In the genomic region with DNA sequence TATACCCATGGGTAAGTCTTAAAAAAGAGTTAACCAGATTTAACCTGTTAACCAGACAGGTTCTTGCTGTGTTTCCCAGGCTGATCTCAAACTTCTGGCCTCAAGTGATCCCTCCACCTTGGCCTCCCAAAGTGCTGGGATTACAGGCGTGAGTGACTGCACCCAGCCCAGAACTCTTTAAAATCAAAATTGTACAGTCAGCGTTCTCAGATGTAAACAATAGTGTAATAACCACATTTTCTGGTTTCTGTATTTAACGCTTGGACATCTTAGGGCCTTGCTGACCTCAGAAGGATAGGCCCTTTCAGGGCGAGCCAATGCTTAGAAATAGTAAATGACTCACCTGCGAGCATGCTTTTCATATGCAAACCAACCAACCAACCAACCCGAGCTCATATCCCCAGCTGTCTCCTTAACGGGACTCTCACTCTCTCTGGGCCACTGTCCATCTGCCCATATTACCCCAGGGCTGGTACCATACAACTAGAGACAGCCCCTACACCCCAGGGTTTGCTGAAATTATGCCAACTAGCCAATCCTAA, we compare ENCODE assay signal across 16 cellular contexts.
A peak's percentile ranks its signal among the peaks of the same experiment; 100 is the strongest.
DNase-seq lines count a peak whose midpoint lies in the region; ATAC-seq and TF ChIP-seq lines count a peak whose summit lies in the region.
"Had no signal": no experiment of that assay in that cellular context is flagged by ENCODE, and none has a peak within 500 bp of the region (broad histone marks: within the 10 kb centered on the region; RNA-seq: fewer than 3 reads in every experiment).

No MANE protein-coding gene starts in this region.

- DNase-seq in GM23338 (ENCODE audit: low spot score) = peak; percentile 37
- peak; percentile 79 for DNase-seq in MM.1S
- DNase-seq in astrocyte of the cerebellum (ENCODE audit: low read depth) = peak; percentile 29
- peak; percentile 25 for DNase-seq in iPS DF 19.7 (ENCODE audit: low read depth, low spot score)
- DNase-seq in SIG-M5 (lab: John Stamatoyannopoulos, UW) = no peak
- DNase-seq in AG08395 (ENCODE audit: low spot score) = no peak
- DNase-seq: C1 segment of cervical spinal cord, DMS79, GM23248, KG1, NCI-H1092, NCI-H1436 treated with DMSO at 0.1 percent for 48 hours, NCI-H2029, NCI-H345, NCI-H524 treated with DMSO at 0.1 percent for 48 hours had no signal

- peaks cover 3% of the 10 kb centered on the region; the same call in 1 of the 3 replicates for H3K9me3 Mint-ChIP-seq in GM23338

- H3K27ac ChIP-seq in GM23338 (ENCODE audit: low read depth) (no peak overlapping the region), MM.1S (ENCODE audit: low read length) (peak overlapping the region; percentile 43; the same call in 1 of the 2 replicates)
- H3K27ac ChIP-seq: GM23248 had no signal

- no peaks in the 10 kb centered on the region for H4K20me1 ChIP-seq in GM23338 (replicated peaks; ENCODE audit: insufficient read depth)
- no peaks in the 10 kb centered on the region for H4K20me1 ChIP-seq in MM.1S (ENCODE audit: insufficient read depth, low read length)

- ATAC-seq in GM23338 = peak; percentile 58
- ATAC-seq in GM21723 (IDR thresholded peaks at IDR 0.05; ENCODE audit: unreplicated experiment) = no peak

- no peaks in the 10 kb centered on the region for H3K79me2 ChIP-seq in GM23338 (replicated peaks; ENCODE audit: insufficient read depth)
- no peaks in the 10 kb centered on the region for H3K79me2 ChIP-seq in MM.1S (ENCODE audit: low read length)

- H3K9ac ChIP-seq in MM.1S (ENCODE audit: low read length) = no peak overlapping the region
- H3K9ac ChIP-seq: GM23248 had no signal

- no peak overlapping the region for H3K27ac Mint-ChIP-seq in GM23338

- peaks cover 7% of the 10 kb centered on the region for H3K4me1 Mint-ChIP-seq in GM23338

- no peaks in the 10 kb centered on the region for H3K36me3 Mint-ChIP-seq in GM23338 (ENCODE audit: low read depth)

- H3F3A ChIP-seq in GM23338 (replicated peaks; ENCODE audit: low read depth) (no peaks in the 10 kb centered on the region), MM.1S (ENCODE audit: insufficient read depth, low read length) (no peaks in the 10 kb centered on the region)

- no peak overlapping the region for H3K4me2 ChIP-seq in GM23338
- no peak overlapping the region for H3K4me2 ChIP-seq in MM.1S (ENCODE audit: low read depth, low read length)

- in situ Hi-C loops in astrocyte of the cerebellum (cut with HindIII; ENCODE audit: low sequenced_read_pairs) = no loop called here

- no peak overlapping the region for H3K4me3 ChIP-seq in GM23338
- H3K4me3 ChIP-seq in MM.1S (ENCODE audit: low read length) = no peak overlapping the region
- no peak overlapping the region for H3K4me3 ChIP-seq in astrocyte of the cerebellum (ENCODE audit: low read depth, low read length)
- H3K4me3 ChIP-seq: GM23248 had no signal

- H3K4me3 Mint-ChIP-seq in GM23338 = no peak overlapping the region

- H3K27me3 Mint-ChIP-seq in GM23338 (ENCODE audit: insufficient read depth, low read depth, poor library complexity) = no peaks in the 10 kb centered on the region

- TF ChIP-seq CTCF in GM23338 (conservative IDR thresholded peaks at IDR 0.05; ENCODE audit: low read depth in 2 of 2) (no peak), MM.1S (IDR thresholded peaks at IDR 0.05; ENCODE audit: low read length) (no peak), astrocyte of the cerebellum (IDR thresholded peaks at IDR 0.05; ENCODE audit: low read depth, low read length, missing control alignments) (no peak)

- no peaks in the 10 kb centered on the region for H3K27me3 ChIP-seq in GM23338 (ENCODE audit: insufficient read depth)
- H3K27me3 ChIP-seq in MM.1S (replicated peaks; ENCODE audit: insufficient read depth, low read length) = no peaks in the 10 kb centered on the region

- H3K36me3 ChIP-seq in GM23338 (ENCODE audit: insufficient read depth) = no peaks in the 10 kb centered on the region
- H3K36me3 ChIP-seq in MM.1S (replicated peaks; ENCODE audit: insufficient read depth, low read length) = no peaks in the 10 kb centered on the region

- H3K9me2 ChIP-seq in GM23338 (ENCODE audit: insufficient read depth) = no peaks in the 10 kb centered on the region
- H3K9me2 ChIP-seq in MM.1S (replicated peaks; ENCODE audit: insufficient read depth, low read length) = no peaks in the 10 kb centered on the region

- no peaks in the 10 kb centered on the region for H3K9me3 ChIP-seq in MM.1S (replicated peaks; ENCODE audit: insufficient read depth, low read length)

- H2AFZ ChIP-seq in GM23338 (peak overlapping the region; percentile 86; the same call in 1 of the 2 replicates), MM.1S (ENCODE audit: low read length) (no peak overlapping the region)
- H2AFZ ChIP-seq: GM23248 had no signal

- H3K4me1 ChIP-seq in GM23338 (ENCODE audit: insufficient read depth) = no peaks in the 10 kb centered on the region
- peaks cover 12% of the 10 kb centered on the region for H3K4me1 ChIP-seq in MM.1S (ENCODE audit: low read length)

TF ChIP-seq in GM23338, 12 proteins besides CTCF, POLR2A, EP300 and RAD21:
- no peak for TF ChIP-seq ZNF331 (CRISPR knock-in tag; IDR thresholded peaks at IDR 0.05; ENCODE audit: low read depth)

Comparison
In these comparisons a context has a peak if more than half of its experiments do, and no peak if none do; other contexts are left out.
1. DNase-seq: peak in GM23338 (single experiment), MM.1S (single experiment), astrocyte of the cerebellum (single experiment) and iPS DF 19.7 (single experiment); none in SIG-M5 (single experiment) and AG08395 (single experiment).